8 cellular contexts compared by ENCODE assay signal in the genomic region with DNA sequence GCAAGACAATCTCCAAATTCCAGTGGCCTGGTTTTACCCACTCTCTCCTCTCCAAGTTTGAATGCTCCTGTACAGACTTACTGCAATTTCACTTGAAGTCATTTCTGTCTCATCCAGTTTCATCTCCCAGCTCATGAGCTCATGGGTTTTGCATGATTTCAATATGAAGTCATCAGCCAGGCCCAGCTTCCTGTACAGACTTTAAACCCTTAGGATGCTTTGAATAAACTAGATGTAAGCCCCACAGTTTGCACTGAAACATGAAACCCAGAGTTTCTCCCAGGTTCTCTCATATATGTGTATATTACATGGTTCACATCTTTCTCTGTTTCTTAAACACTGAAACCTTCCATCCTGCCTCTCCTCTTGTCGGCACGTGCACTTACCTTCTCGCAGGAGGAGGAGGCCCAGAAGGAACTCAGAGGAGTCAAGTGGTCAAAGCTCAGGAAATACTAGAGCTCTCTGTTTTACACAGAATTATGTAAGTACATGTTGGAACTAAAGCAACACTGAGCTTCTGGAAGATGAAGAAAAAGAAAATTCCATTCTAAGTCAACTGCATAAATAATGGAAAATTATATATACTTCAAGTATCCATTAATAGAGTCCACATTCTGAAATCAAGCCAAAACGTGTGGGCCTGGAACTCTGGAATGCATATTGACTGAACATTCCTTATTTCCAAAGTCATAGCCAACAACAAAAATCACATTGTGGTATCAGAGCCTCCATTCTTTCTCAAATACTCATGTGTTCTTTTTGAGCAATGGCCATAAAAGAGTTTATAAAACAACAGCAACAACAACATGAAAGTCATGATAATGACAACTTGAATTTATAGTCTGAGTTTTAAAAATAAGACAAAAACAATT.
DNase-seq lines count a peak whose midpoint lies in the region; ATAC-seq and TF ChIP-seq lines count a peak whose summit lies in the region.

No MANE protein-coding gene starts in this region.

- WGBS in lung, 2 donors = 63 to 82% methylated on average over 4 of the region's 4 CpGs

- TF ChIP-seq CTCF in HFF-Myc (IDR thresholded peaks at IDR 0.05; ENCODE audit: low read depth, low read length, missing control alignments) (no peak), PC-9 (conservative IDR thresholded peaks at IDR 0.05) (no peak), lung (IDR thresholded peaks at IDR 0.05; ENCODE audit: control extremely low read depth, extremely low read depth) (no peak)

- no peak overlapping the region; the same call in 1 of the 2 replicates for H2AFZ ChIP-seq in PC-9

- no peak overlapping the region for H3K4me3 ChIP-seq in HFF-Myc (replicated peaks; ENCODE audit: low read depth, low read length)
- H3K4me3 ChIP-seq in PC-9 = no peak overlapping the region
- no peak overlapping the region for H3K4me3 ChIP-seq in lung

- H3K9me2 ChIP-seq in PC-9 (ENCODE audit: insufficient read depth) = no peaks in the 10 kb centered on the region

- H3K9me3 ChIP-seq in PC-9 (ENCODE audit: insufficient read depth, low read depth) = no peaks in the 10 kb centered on the region; the same call in 1 of the 2 replicates
- H3K9me3 ChIP-seq in lung (ENCODE audit: control insufficient read depth in 2 of 2, insufficient read depth in 1 of 2, low read length in 1 of 2) = peaks cover 0 to 3% of the 10 kb centered on the region in 2 donors

- CTCF ChIA-PET in PC-9 (lab: Charles Lee) = interaction anchor here (0.6 kb wide), 1 partner anchor 54 kb away, joined by 5 read pairs; no protein-coding TSS in a partner anchor

- DNase-seq in HFF-Myc (ENCODE audit: extremely low read depth, low read depth) (peak; percentile 31), PC-9 (no peak), lung (ENCODE audit: low spot score) (no peak), Kasumi-1 (lab: John Stamatoyannopoulos, UW) (no peak), posterior vena cava (ENCODE audit: low spot score) (no peak), SK-N-DZ (ENCODE audit: low spot score) (no peak), left ventricle myocardium superior (no peak)

- H3K36me3 ChIP-seq in PC-9 (ENCODE audit: low read depth) (no peaks in the 10 kb centered on the region), lung (ENCODE audit: control insufficient read depth in 2 of 2, insufficient read depth in 2 of 2, low read length in 2 of 2) (no peaks in the 10 kb centered on the region)

- no peaks in the 10 kb centered on the region for H3K79me2 ChIP-seq in PC-9 (ENCODE audit: low read depth)

- no peaks in the 10 kb centered on the region for H4K20me1 ChIP-seq in PC-9 (ENCODE audit: insufficient read depth)

- H3K4me1 ChIP-seq in PC-9 (replicated peaks; ENCODE audit: insufficient read depth) (peaks cover 35% of the 10 kb centered on the region), lung (ENCODE audit: control insufficient read depth in 2 of 2, insufficient read depth in 2 of 2, low read length in 2 of 2) (peaks cover 0 to 4% of the 10 kb centered on the region in 2 donors)

- no TSS peak for BruUV-seq in PC-9 (replicated peaks; lab: Mats Ljungman, UMichigan)

- no peak overlapping the region for H3K4me2 ChIP-seq in PC-9

- ATAC-seq in GM18517 (IDR thresholded peaks at IDR 0.05; ENCODE audit: unreplicated experiment) (peak; percentile 49), lung (ENCODE audit: insufficient read depth, low FRiP score) (peak; percentile 47), left ventricle myocardium superior (no peak)

- H3F3A ChIP-seq in PC-9 (ENCODE audit: insufficient read depth, low read depth) = peaks cover 13% of the 10 kb centered on the region; the same call in 1 of the 2 replicates

- H3K27me3 ChIP-seq in PC-9 (ENCODE audit: insufficient read depth, low read depth) (no peaks in the 10 kb centered on the region), lung (ENCODE audit: control insufficient read depth, insufficient read depth) (no peaks in the 10 kb centered on the region)

- POLR2A ChIA-PET in PC-9 (lab: Charles Lee; ENCODE audit: unreplicated experiment) = interaction anchor here (0.7 kb wide), 1 partner anchor 67 kb away, joined by 7 read pairs; no protein-coding TSS in a partner anchor

- H3K27ac ChIP-seq in PC-9 (0 out of 2 replicates have a peak overlapping the region, but pooled peaks have one; percentile 58), lung (ENCODE audit: low read depth in 1 of 2, low read length in 1 of 2) (peak overlapping the region in 1 of 2 donors; percentile 63)

- intact Hi-C loops in PC-9 (cut with micrococcal nuclease; ENCODE audit: unreplicated experiment) (no loop called here), posterior vena cava (cut with DNase I) (loop anchor here in 1 of 2 donors (5.0 kb wide), 1 partner anchor 123 kb away; a partner anchor contains a TSS), left ventricle myocardium superior (cut with micrococcal nuclease) (no loop called here)
